19 cellular contexts compared by ENCODE assay signal in the genomic region with DNA sequence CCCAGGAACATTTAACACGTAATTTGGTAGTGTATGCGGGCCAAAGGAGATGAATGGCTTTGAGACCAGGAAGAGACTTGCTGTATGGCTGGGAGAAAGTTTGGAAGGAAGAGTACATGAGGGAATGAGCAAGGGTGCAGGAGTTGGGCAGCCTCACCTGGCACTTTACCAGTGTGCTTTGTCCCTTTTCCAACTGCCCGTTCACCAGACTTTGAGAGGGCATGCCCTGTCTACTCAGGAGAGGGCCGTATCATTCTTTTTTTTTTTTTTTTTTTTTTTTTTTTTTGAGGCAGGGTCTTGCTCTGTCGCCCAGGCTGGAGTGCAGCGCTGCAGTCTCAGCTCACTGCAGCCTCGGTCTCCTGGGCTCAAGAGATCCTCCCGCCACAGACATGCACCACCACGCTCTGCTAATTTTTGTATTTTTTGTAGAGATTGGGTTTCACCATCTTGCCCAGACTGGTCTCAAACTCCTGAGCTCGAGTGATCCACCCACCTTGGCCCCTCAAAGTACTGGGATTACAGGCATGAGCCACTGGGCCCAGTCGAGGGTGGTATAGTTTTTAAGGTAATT. TPM values are rescaled to one million over a fixed set of nuclear protein-coding genes. Genes with fewer than 3 reads are reported as not detected.
DNase-seq lines count a peak whose midpoint lies in the region; TF ChIP-seq lines count a peak whose summit lies in the region.
"Had no signal": no experiment of that assay in that cellular context is flagged by ENCODE, and none has a peak within 500 bp of the region (broad histone marks: within the 10 kb centered on the region; RNA-seq: fewer than 3 reads in every experiment).

No MANE protein-coding gene starts in this region.

- no peak overlapping the region for H2AFZ ChIP-seq in Karpas-422 (ENCODE audit: low read length)

- 97% methylated on average over 6 to 11 of the region's 11 CpGs for WGBS in endodermal cell (ENCODE audit: insufficient coverage in 1 of 2, insufficient read length in 1 of 2), 2 experiments

- H3K27me3 ChIP-seq in BLaER1 (no peaks in the 10 kb centered on the region), Karpas-422 (ENCODE audit: low read length) (no peaks in the 10 kb centered on the region), endodermal cell (ENCODE audit: control insufficient read depth, insufficient read depth, low read length, poor library complexity, severe bottlenecking) (no peaks in the 10 kb centered on the region), HAP-1 (ENCODE audit: low read depth) (no peaks in the 10 kb centered on the region)
- H3K27me3 ChIP-seq: adrenal gland, testis had no signal

- no peaks in the 10 kb centered on the region for H3K9me2 ChIP-seq in Karpas-422 (replicated peaks; ENCODE audit: insufficient read depth, low read length)

- TF ChIP-seq CTCF in endodermal cell (conservative IDR thresholded peaks at IDR 0.05) (no peak), osteocyte (IDR thresholded peaks at IDR 0.05) (no peak)

- H3K9me3 ChIP-seq in BLaER1: no peaks in the 10 kb centered on the region
- H3K9me3 ChIP-seq in Karpas-422 (ENCODE audit: low read length): no peaks in the 10 kb centered on the region
- H3K9me3 ChIP-seq in endodermal cell (ENCODE audit: control insufficient read depth, low read length): no peaks in the 10 kb centered on the region
- no peaks in the 10 kb centered on the region for H3K9me3 ChIP-seq in HAP-1
- H3K9me3 ChIP-seq: adrenal gland, testis had no signal

- in situ Hi-C loops in HAP-1 (cut with MboI; ENCODE audit: low sequenced_read_pairs): loop anchor here (25.0 kb wide), 1 partner anchor 541 kb away; a partner anchor contains a TSS

- H3K4me1 Mint-ChIP-seq in endodermal cell: peaks cover 13% of the 10 kb centered on the region
- peaks cover 76% of the 10 kb centered on the region for H3K4me1 Mint-ChIP-seq in osteocyte (ENCODE audit: unreplicated experiment)

- H3K79me2 ChIP-seq in Karpas-422 (ENCODE audit: low read length): peaks cover 96% of the 10 kb centered on the region

- peaks cover 34% of the 10 kb centered on the region for H3K36me3 Mint-ChIP-seq in endodermal cell (ENCODE audit: low read depth)
- H3K36me3 Mint-ChIP-seq in osteocyte (ENCODE audit: unreplicated experiment): peaks cover 18% of the 10 kb centered on the region

- peaks cover 70% of the 10 kb centered on the region for H3K4me1 ChIP-seq in BLaER1
- H3K4me1 ChIP-seq in Karpas-422 (ENCODE audit: low read length): peaks cover 65% of the 10 kb centered on the region
- H3K4me1 ChIP-seq in endodermal cell (ENCODE audit: control insufficient read depth, insufficient read depth, low read length): peaks cover 5% of the 10 kb centered on the region
- H3K4me1 ChIP-seq in HAP-1: peaks cover 22% of the 10 kb centered on the region

- no peaks in the 10 kb centered on the region for H3K27me3 Mint-ChIP-seq in endodermal cell (ENCODE audit: insufficient read depth)
- H3K27me3 Mint-ChIP-seq in osteocyte (ENCODE audit: unreplicated experiment): no peaks in the 10 kb centered on the region
- H3K27me3 Mint-ChIP-seq: CD4-positive, alpha-beta memory T cell; T-cell had no signal

- H3K9me3 Mint-ChIP-seq in endodermal cell (no peaks in the 10 kb centered on the region), osteocyte (ENCODE audit: unreplicated experiment) (no peaks in the 10 kb centered on the region)
- H3K9me3 Mint-ChIP-seq: CD4-positive, alpha-beta memory T cell; T-cell had no signal

- H3K4me3 Mint-ChIP-seq in endodermal cell (no peak overlapping the region), osteocyte (ENCODE audit: unreplicated experiment) (no peak overlapping the region)
- H3K4me3 Mint-ChIP-seq: T-cell had no signal

- H3K27ac ChIP-seq in BLaER1: peak overlapping the region; percentile 28; the same call in 1 of the 2 replicates
- H3K27ac ChIP-seq in Karpas-422 (ENCODE audit: low read length): peak overlapping the region; percentile 64
- no peak overlapping the region for H3K27ac ChIP-seq in endodermal cell (ENCODE audit: low read depth, low read length)

- H3K9ac ChIP-seq in BLaER1: 0 out of 2 replicates have a peak overlapping the region, but pooled peaks have one; percentile 32
- peak overlapping the region; percentile 25; the same call in 1 of the 2 replicates for H3K9ac ChIP-seq in Karpas-422 (ENCODE audit: low read length)
- no peak overlapping the region for H3K9ac ChIP-seq in endodermal cell (ENCODE audit: extremely low read depth, low read length, poor library complexity, severe bottlenecking)

- H3K36me3 ChIP-seq in BLaER1 (peaks cover 55% of the 10 kb centered on the region), Karpas-422 (ENCODE audit: insufficient read depth, low read length) (peaks cover 25% of the 10 kb centered on the region; the same call in 1 of the 2 replicates), endodermal cell (ENCODE audit: control insufficient read depth, insufficient read depth, low read length) (peaks cover 37% of the 10 kb centered on the region), HAP-1 (replicated peaks) (peaks cover 4% of the 10 kb centered on the region; the same call in 1 of the 2 replicates)

- DNase-seq in Karpas-422: peak; percentile 77
- DNase-seq in endodermal cell: no peak
- DNase-seq in osteocyte (ENCODE audit: extremely low spot score, unreplicated experiment): no peak
- no peak for DNase-seq in AG20443 (ENCODE audit: low spot score)
- no peak for DNase-seq in iPS-NIHi7 (ENCODE audit: extremely low spot score)
- DNase-seq in T1000 (lab: John Stamatoyannopoulos, UW): no peak
- no peak for DNase-seq in HAP-1 (ENCODE audit: low spot score in 2 of 2)
- DNase-seq: activated CD4-positive, alpha-beta T cell treated with anti-CD3 and anti-CD28 coated beads for 1 hour; CD4-positive, alpha-beta memory T cell; dermis blood vessel endothelial cell; NCI-H146; NCI-H510A treated with DMSO at 0.1 percent for 48 hours; nucleus accumbens; OCI-M1; T-cell; testis had no signal

- H4K20me1 ChIP-seq in BLaER1 (peaks cover 100% of the 10 kb centered on the region), Karpas-422 (ENCODE audit: insufficient read depth, low read depth, low read length) (peaks cover 9% of the 10 kb centered on the region)

- H3K27ac Mint-ChIP-seq in endodermal cell: peak overlapping the region; percentile 26
- H3K27ac Mint-ChIP-seq in osteocyte (ENCODE audit: unreplicated experiment): peak overlapping the region; percentile 80
- H3K27ac Mint-ChIP-seq: T-cell had no signal

- H3K4me3 ChIP-seq in BLaER1 (peak overlapping the region; percentile 42; the same call in 1 of the 2 replicates), Karpas-422 (ENCODE audit: low read length) (peak overlapping the region; percentile 1; the same call in 1 of the 2 replicates), endodermal cell (ENCODE audit: low read length) (no peak overlapping the region), HAP-1 (no peak overlapping the region)
- H3K4me3 ChIP-seq: adrenal gland, K562, testis had no signal

- H3K4me2 ChIP-seq in BLaER1 (peak overlapping the region; percentile 96), Karpas-422 (ENCODE audit: low read depth, low read length, poor library complexity, severe bottlenecking) (peak overlapping the region; percentile 34)

RNA-seq across cellular contexts. Expression of a gene that starts 6.5 kb away (rescaled TPM):
- total RNA-seq in Karpas-422 (2014; rRNA removed; shearing (Covaris generic); ENCODE audit: low replicate concordance): 240 and 340 TPM in 2 replicates
- 100 to 1,000 TPM; 438 to 443 TPM for total RNA-seq in endodermal cell
- 270 TPM for polyA plus RNA-seq in endodermal cell (2013, experiment 1 of 2)
- 306 TPM for polyA plus RNA-seq in endodermal cell (2013, experiment 2 of 2)
- total RNA-seq in osteocyte: 821 and 886 TPM in 2 replicates

Comparison
In these comparisons a context has a peak if more than half of its experiments do, and no peak if none do; other contexts are left out.
1. H3K4me3 ChIP-seq: peak in BLaER1 (single experiment) and Karpas-422 (single experiment); none in endodermal cell (single experiment) and HAP-1 (single experiment).